8 cellular contexts compared by ENCODE assay signal in genomic region chr13:75635101-75635620, GRCh38. TPM values are rescaled to one million over a fixed set of nuclear protein-coding genes. Genes with fewer than 3 reads are reported as not detected.
DNase-seq lines count a peak whose midpoint lies in the region; ATAC-seq and TF ChIP-seq lines count a peak whose summit lies in the region.

No MANE protein-coding gene starts in this region.

- H3K9me3 ChIP-seq in hepatocyte (ENCODE audit: low read depth) (no peaks in the 10 kb centered on the region), SJCRH30 (replicated peaks) (no peaks in the 10 kb centered on the region)

- 30% methylated on average over 21 of the region's 26 CpGs for WGBS in hepatocyte (ENCODE audit: low lambda C conversion rate, missing lambda C conversion rate)

- H3K4me1 Mint-ChIP-seq in activated CD4-positive, alpha-beta T cell treated with anti-CD3 and anti-CD28 coated beads, Interleukin-2, amount 10 ng/mL, durations not matched to agents 24 days and 14 days, result peaks cover 12% of the 10 kb centered on the region
- H3K4me1 Mint-ChIP-seq in stimulated activated naive CD8-positive, alpha-beta T cell treated with anti-CD3 and anti-CD28 coated beads, Interleukin-15, amount 100 ng/mL, for 72 hours, result peaks cover 9% of the 10 kb centered on the region

- H3K9me3 Mint-ChIP-seq in activated CD4-positive, alpha-beta T cell treated with anti-CD3 and anti-CD28 coated beads, Interleukin-2, amount 10 ng/mL, durations not matched to agents 24 days and 14 days, result no peaks in the 10 kb centered on the region
- H3K9me3 Mint-ChIP-seq in stimulated activated naive CD8-positive, alpha-beta T cell treated with anti-CD3 and anti-CD28 coated beads, Interleukin-15, amount 100 ng/mL, for 72 hours, result no peaks in the 10 kb centered on the region

- H4K20me1 ChIP-seq in hepatocyte (ENCODE audit: insufficient read depth, poor library complexity, severe bottlenecking), result no peaks in the 10 kb centered on the region

- peaks cover 21% of the 10 kb centered on the region for H3K27me3 Mint-ChIP-seq in activated CD4-positive, alpha-beta T cell treated with anti-CD3 and anti-CD28 coated beads, Interleukin-2, amount 10 ng/mL, durations not matched to agents 24 days and 14 days
- H3K27me3 Mint-ChIP-seq in stimulated activated naive CD8-positive, alpha-beta T cell treated with anti-CD3 and anti-CD28 coated beads, Interleukin-15, amount 100 ng/mL, for 72 hours, result peaks cover 24% of the 10 kb centered on the region

- H3K27ac Mint-ChIP-seq in activated CD4-positive, alpha-beta T cell treated with anti-CD3 and anti-CD28 coated beads, Interleukin-2, amount 10 ng/mL, durations not matched to agents 24 days and 14 days, result no peak overlapping the region
- H3K27ac Mint-ChIP-seq in stimulated activated naive CD8-positive, alpha-beta T cell treated with anti-CD3 and anti-CD28 coated beads, Interleukin-15, amount 100 ng/mL, for 72 hours, result no peak overlapping the region

- intact Hi-C loops in activated CD4-positive, alpha-beta T cell treated with anti-CD3 and anti-CD28 coated beads, Interleukin-2, amount 10 ng/mL, durations not matched to agents 24 days and 14 days (cut with micrococcal nuclease), result loop anchor here (5.0 kb wide), 3 partner anchors 83 to 148 kb away; no protein-coding TSS in a partner anchor

- peak overlapping the region; percentile 92 for H2AFZ ChIP-seq in hepatocyte

- H3K9me2 ChIP-seq in hepatocyte (replicated peaks; ENCODE audit: insufficient read depth), result no peaks in the 10 kb centered on the region

- H3K79me2 ChIP-seq in hepatocyte, result no peaks in the 10 kb centered on the region

- H3K36me3 Mint-ChIP-seq in activated CD4-positive, alpha-beta T cell treated with anti-CD3 and anti-CD28 coated beads, Interleukin-2, amount 10 ng/mL, durations not matched to agents 24 days and 14 days (ENCODE audit: low read depth), result peaks cover 1% of the 10 kb centered on the region

- H3K36me3 ChIP-seq in hepatocyte (replicated peaks; ENCODE audit: insufficient read depth, low read depth) (no peaks in the 10 kb centered on the region), SJCRH30 (no peaks in the 10 kb centered on the region)

- H3K27ac ChIP-seq in hepatocyte (peak overlapping the region; percentile 66), SJCRH30 (no peak overlapping the region)

- H3K4me3 Mint-ChIP-seq in activated CD4-positive, alpha-beta T cell treated with anti-CD3 and anti-CD28 coated beads, Interleukin-2, amount 10 ng/mL, durations not matched to agents 24 days and 14 days, result peak overlapping the region; percentile 44
- peak overlapping the region; percentile 51 to 54 for H3K4me3 Mint-ChIP-seq in stimulated activated naive CD8-positive, alpha-beta T cell treated with anti-CD3 and anti-CD28 coated beads, Interleukin-15, amount 100 ng/mL, for 72 hours

- DNase-seq in activated CD4-positive, alpha-beta T cell treated with anti-CD3 and anti-CD28 coated beads, Interleukin-2, amount 10 ng/mL, durations not matched to agents 24 days and 14 days, result peak; percentile 58
- no peak for DNase-seq in activated CD4-positive, alpha-beta T cell treated with anti-CD3 and anti-CD28 coated beads for 48 hours
- DNase-seq in activated CD8-positive, alpha-beta memory T cell treated with anti-CD3 and anti-CD28 coated beads, Interleukin-2, amount 50 U/mL, for 4 hours, result peak; percentile 16
- DNase-seq in hepatocyte (ENCODE audit: low spot score), result peak; percentile 5
- no peak for DNase-seq in stimulated activated naive CD8-positive, alpha-beta T cell treated with anti-CD3 and anti-CD28 coated beads, Interleukin-15, amount 100 ng/mL, for 72 hours
- DNase-seq in NCI-H2227 treated with DMSO at 0.1 percent for 48 hours (lab: John Stamatoyannopoulos, UW), result no peak
- DNase-seq in SJCRH30, result no peak
- DNase-seq in KG1 (lab: John Stamatoyannopoulos, UW), result no peak

- TF ChIP-seq CTCF in hepatocyte (IDR thresholded peaks at IDR 0.05; ENCODE audit: poor library complexity), result no peak

- H3K4me3 ChIP-seq in hepatocyte (peak overlapping the region; percentile 95), SJCRH30 (no peak overlapping the region)

- peak overlapping the region; percentile 92 for H3K4me2 ChIP-seq in hepatocyte

- peak; percentile 8 for ATAC-seq in stimulated activated naive CD8-positive, alpha-beta T cell treated with anti-CD3 and anti-CD28 coated beads, Interleukin-15, amount 100 ng/mL, for 72 hours

- peaks cover 12% of the 10 kb centered on the region for H3K27me3 ChIP-seq in hepatocyte
- H3K27me3 ChIP-seq in SJCRH30, result no peaks in the 10 kb centered on the region

- H3K4me1 ChIP-seq in hepatocyte (ENCODE audit: insufficient read depth), result peaks cover 7% of the 10 kb centered on the region
- H3K4me1 ChIP-seq in SJCRH30, result no peaks in the 10 kb centered on the region

RNA-seq across cellular contexts. Expression of gene LMO7, which starts 1.0 kb away (rescaled TPM):
- 4.3 and 5.8 TPM in 2 replicates for total RNA-seq in activated CD4-positive, alpha-beta T cell treated with anti-CD3 and anti-CD28 coated beads, Interleukin-2, amount 10 ng/mL, durations not matched to agents 24 days and 14 days
- total RNA-seq in hepatocyte, result 105 and 125 TPM in 2 replicates
- 47.2 and 58.1 TPM in 2 replicates for polyA plus RNA-seq in hepatocyte
- total RNA-seq in SJCRH30 (2014; rRNA removed; shearing (Covaris generic)), result 97.2 and 102 TPM in 2 replicates

Comparison
In these comparisons a context has a peak if more than half of its experiments do, and no peak if none do; other contexts are left out.
1. DNase-seq: peak in activated CD4-positive, alpha-beta T cell treated with anti-CD3 and anti-CD28 coated beads, Interleukin-2, amount 10 ng/mL, durations not matched to agents 24 days and 14 days (single experiment), activated CD8-positive, alpha-beta memory T cell treated with anti-CD3 and anti-CD28 coated beads, Interleukin-2, amount 50 U/mL, for 4 hours (single experiment) and hepatocyte (single experiment); none in activated CD4-positive, alpha-beta T cell treated with anti-CD3 and anti-CD28 coated beads for 48 hours (single experiment), stimulated activated naive CD8-positive, alpha-beta T cell treated with anti-CD3 and anti-CD28 coated beads, Interleukin-15, amount 100 ng/mL, for 72 hours (0 of 2), NCI-H2227 treated with DMSO at 0.1 percent for 48 hours (single experiment), SJCRH30 (0 of 2) and KG1 (single experiment).
2. RNA of gene LMO7, which starts 1.0 kb away (total RNA-seq): 105 to 125 TPM in hepatocyte and 97.2 to 102 TPM in SJCRH30; 4.3 to 5.8 TPM in activated CD4-positive, alpha-beta T cell treated with anti-CD3 and anti-CD28 coated beads, Interleukin-2, amount 10 ng/mL, durations not matched to agents 24 days and 14 days; every median in the first group is over 10 times any median in the second.